11 cellular contexts compared by ENCODE assay signal in the genomic region with DNA sequence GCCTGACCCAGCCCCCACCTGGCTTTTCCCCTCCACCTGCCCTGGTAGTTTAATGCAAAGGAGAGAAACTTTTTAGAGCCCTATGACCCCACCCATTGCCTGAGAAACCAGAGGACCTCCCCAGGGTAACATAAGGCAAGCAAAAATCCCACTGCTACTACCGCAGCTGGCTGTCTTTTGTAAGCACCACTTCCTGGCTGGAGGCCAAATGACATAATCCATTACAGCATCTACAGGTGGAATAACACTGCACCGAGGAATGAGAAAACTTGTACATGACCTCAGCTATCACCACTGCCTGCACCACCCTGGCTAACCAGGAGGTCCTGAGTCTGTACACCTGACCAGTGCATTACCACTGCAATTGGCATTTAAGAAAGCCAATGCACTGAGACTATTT.
DNase-seq lines count a peak whose midpoint lies in the region; ATAC-seq and TF ChIP-seq lines count a peak whose summit lies in the region.
"Had no signal": no experiment of that assay in that cellular context is flagged by ENCODE, and none has a peak within 500 bp of the region (broad histone marks: within the 10 kb centered on the region; RNA-seq: fewer than 3 reads in every experiment).

No MANE protein-coding gene starts in this region.

- H3K4me3 ChIP-seq in mesenchymal stem cell (ENCODE audit: insufficient read depth in 1 of 2, low read depth in 1 of 2, low read length in 2 of 2) (peak overlapping the region in 1 of 2 experiments; percentile 3), right atrium auricular region (no peak overlapping the region)
- H3K4me3 ChIP-seq: dorsolateral prefrontal cortex, pancreas had no signal

- H2BK120ac ChIP-seq in mesenchymal stem cell (ENCODE audit: low read depth, low read length): no peak overlapping the region

- no peak overlapping the region for H3K14ac ChIP-seq in mesenchymal stem cell (ENCODE audit: low read length in 2 of 2)

- no peak overlapping the region for H3K23ac ChIP-seq in mesenchymal stem cell (ENCODE audit: low read length in 2 of 2)

- no peak overlapping the region for H3K9ac ChIP-seq in mesenchymal stem cell (ENCODE audit: low read length)

- H2AFZ ChIP-seq in mesenchymal stem cell (ENCODE audit: low read depth, low read length): no peak overlapping the region

- no peaks in the 10 kb centered on the region for H3K27me3 ChIP-seq in mesenchymal stem cell (ENCODE audit: control insufficient read depth in 1 of 2, insufficient read depth in 1 of 2, low read length in 2 of 2)
- H3K27me3 ChIP-seq in right atrium auricular region: no peaks in the 10 kb centered on the region

- no peak overlapping the region for H3K18ac ChIP-seq in mesenchymal stem cell (ENCODE audit: low read depth in 1 of 2, low read length in 2 of 2)

- H2AK5ac ChIP-seq in mesenchymal stem cell (ENCODE audit: low read length, severe bottlenecking): peak overlapping the region; percentile 78

- peak overlapping the region; percentile 54 for H2BK5ac ChIP-seq in mesenchymal stem cell (ENCODE audit: low read depth, low read length, poor library complexity, severe bottlenecking)

- H4K91ac ChIP-seq in mesenchymal stem cell (ENCODE audit: low read length): no peak overlapping the region

- TF ChIP-seq CTCF in right atrium auricular region (IDR thresholded peaks at IDR 0.05): no peak

- H2BK15ac ChIP-seq in mesenchymal stem cell (ENCODE audit: low read depth, poor library complexity, severe bottlenecking): no peak overlapping the region

- H4K8ac ChIP-seq in mesenchymal stem cell (ENCODE audit: low read length): no peak overlapping the region

- DNase-seq in ELR (ENCODE audit: low read depth) (peak; percentile 3), NCI-H128 (lab: John Stamatoyannopoulos, UW; ENCODE audit: unreplicated experiment) (peak; percentile 25), amniotic epithelial cell (ENCODE audit: low read depth) (peak; percentile 27), mesenchymal stem cell (peak; percentile 3), right atrium auricular region (ENCODE audit: low spot score) (no peak)
- DNase-seq: dorsolateral prefrontal cortex, NCI-H2107, pancreas had no signal

- H3K4ac ChIP-seq in mesenchymal stem cell (ENCODE audit: low read depth in 1 of 2, low read length in 2 of 2): no peak overlapping the region

- H3K36me3 ChIP-seq in mesenchymal stem cell (ENCODE audit: control insufficient read depth in 1 of 2, insufficient read depth in 2 of 2, low read depth in 1 of 2, low read length in 2 of 2) (no peaks in the 10 kb centered on the region), right atrium auricular region (no peaks in the 10 kb centered on the region)
- H3K36me3 ChIP-seq: pancreas had no signal

- H3K9me3 ChIP-seq in mesenchymal stem cell (ENCODE audit: control insufficient read depth, low read length): peaks cover 23% of the 10 kb centered on the region
- H3K9me3 ChIP-seq in right atrium auricular region: peaks cover 0 to 53% of the 10 kb centered on the region in 2 donors
- H3K9me3 ChIP-seq: pancreas had no signal

- ATAC-seq in HG03342 (IDR thresholded peaks at IDR 0.05; ENCODE audit: unreplicated experiment) (no peak), GM19397 (IDR thresholded peaks at IDR 0.05; ENCODE audit: unreplicated experiment) (no peak), HG03159 (IDR thresholded peaks at IDR 0.05; ENCODE audit: unreplicated experiment) (no peak)
- ATAC-seq: pancreas had no signal

- 65% methylated on average over 2 of the region's 2 CpGs for WGBS in mesenchymal stem cell

- H3K27ac ChIP-seq in mesenchymal stem cell (ENCODE audit: low read length, poor library complexity, severe bottlenecking) (peak overlapping the region; percentile 88), right atrium auricular region (no peak overlapping the region)
- H3K27ac ChIP-seq: dorsolateral prefrontal cortex, pancreas had no signal

- no peaks in the 10 kb centered on the region for H3K79me1 ChIP-seq in mesenchymal stem cell (replicated peaks; ENCODE audit: low read length, poor library complexity, severe bottlenecking)

- H3K4me1 ChIP-seq in mesenchymal stem cell (ENCODE audit: control insufficient read depth, insufficient read depth, low read depth, low read length): peaks cover 4% of the 10 kb centered on the region
- no peaks in the 10 kb centered on the region for H3K4me1 ChIP-seq in right atrium auricular region
- H3K4me1 ChIP-seq: pancreas had no signal

- H3K4me2 ChIP-seq in mesenchymal stem cell (ENCODE audit: low read length, poor library complexity, severe bottlenecking): no peak overlapping the region

- no peak overlapping the region for H2BK12ac ChIP-seq in mesenchymal stem cell (ENCODE audit: low read length in 2 of 2)
